Comparison of ENCODE assay signal across 11 cellular contexts in genomic region chr22:23961084-23961483, GRCh38. TPM values are rescaled to one million over a fixed set of nuclear protein-coding genes. Genes with fewer than 3 reads are reported as not detected.
DNase-seq lines count a peak whose midpoint lies in the region; ATAC-seq and TF ChIP-seq lines count a peak whose summit lies in the region.
"Not testable (repeated sequence)": the region's sequence is repeated elsewhere in the genome, so short reads cannot be mapped to it uniquely, and the experiment has no call there.
"Had no signal": no experiment of that assay in that cellular context is flagged by ENCODE, and none has a peak within 500 bp of the region (broad histone marks: within the 10 kb centered on the region; RNA-seq: fewer than 3 reads in every experiment).

A gene with protein sequence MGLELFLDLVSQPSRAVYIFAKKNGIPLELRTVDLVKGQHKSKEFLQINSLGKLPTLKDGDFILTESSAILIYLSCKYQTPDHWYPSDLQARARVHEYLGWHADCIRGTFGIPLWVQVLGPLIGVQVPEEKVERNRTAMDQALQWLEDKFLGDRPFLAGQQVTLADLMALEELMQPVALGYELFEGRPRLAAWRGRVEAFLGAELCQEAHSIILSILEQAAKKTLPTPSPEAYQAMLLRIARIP (minus strand): TSS chr22:23961195. CDS start chr22:23961131, 64 bp downstream.

- in situ Hi-C loops in brain microvascular endothelial cell (cut with HindIII; ENCODE audit: low pct_ligation_motif_present, low sequenced_read_pairs) = not testable (repeated sequence)

- not testable (repeated sequence) for H3K27me3 Mint-ChIP-seq in HFFc6 (ENCODE audit: insufficient read depth); naive thymus-derived CD4-positive, alpha-beta T cell

- H3K27ac Mint-ChIP-seq in HFFc6; naive thymus-derived CD4-positive, alpha-beta T cell: not testable (repeated sequence)

- TF ChIP-seq EP300 in gastroesophageal sphincter (IDR thresholded peaks at IDR 0.05); suprapubic skin (IDR thresholded peaks at IDR 0.05): not testable (repeated sequence)

- not testable (repeated sequence) for H3K36me3 ChIP-seq in SJSA1; brain microvascular endothelial cell (replicated peaks); gastroesophageal sphincter; iPS-20b (ENCODE audit: insufficient read depth, low read depth, low read length); naive thymus-derived CD4-positive, alpha-beta T cell (ENCODE audit: control insufficient read depth in 2 of 3, insufficient read depth in 3 of 3, low read length in 3 of 3); suprapubic skin

- intact Hi-C loops in naive thymus-derived CD4-positive, alpha-beta T cell (cut with micrococcal nuclease) = not testable (repeated sequence)

- WGBS in gastroesophageal sphincter (ENCODE audit: low coverage in 1 of 2), 2 donors = no CpG with 5 or more reads among the region's 28 CpGs
- no CpG with 5 or more reads among the region's 28 CpGs for WGBS in suprapubic skin

- not testable (repeated sequence) for H3K4me1 ChIP-seq in SJSA1 (replicated peaks); iPS-20b (ENCODE audit: insufficient read depth, low read length); naive thymus-derived CD4-positive, alpha-beta T cell (ENCODE audit: control insufficient read depth in 2 of 2, insufficient read depth in 2 of 2, low read length in 2 of 2); suprapubic skin
- H3K4me1 ChIP-seq in gastroesophageal sphincter = peaks cover 0 to 12% (median 0%) of the 10 kb centered on the region in 3 donors

- ATAC-seq in gastroesophageal sphincter = peak; percentile 95
- peak; percentile 28 for ATAC-seq in naive thymus-derived CD4-positive, alpha-beta T cell

- TF ChIP-seq POLR2A in gastroesophageal sphincter (IDR thresholded peaks at IDR 0.05); suprapubic skin (IDR thresholded peaks at IDR 0.05): not testable (repeated sequence)

- H3K36me3 Mint-ChIP-seq in HFFc6 (ENCODE audit: low read depth); naive thymus-derived CD4-positive, alpha-beta T cell: not testable (repeated sequence)

- not testable (repeated sequence) for H3K27ac ChIP-seq in SJSA1; brain microvascular endothelial cell; iPS-20b (ENCODE audit: low read length); naive thymus-derived CD4-positive, alpha-beta T cell (ENCODE audit: low read depth, low read length); suprapubic skin
- H3K27ac ChIP-seq in gastroesophageal sphincter = peak within 1 kb of the TSS in 1 of 4 donors; percentile 54

- TF ChIP-seq CTCF in AG04449 (IDR thresholded peaks at IDR 0.05; ENCODE audit: insufficient read depth, low read length, missing control alignments); HFFc6 (IDR thresholded peaks at IDR 0.05); brain microvascular endothelial cell (IDR thresholded peaks at IDR 0.05; ENCODE audit: low read depth, low read length, missing control alignments); gastroesophageal sphincter (IDR thresholded peaks at IDR 0.05); suprapubic skin (IDR thresholded peaks at IDR 0.05): not testable (repeated sequence)

- H3K9me3 ChIP-seq in SJSA1 (replicated peaks); gastroesophageal sphincter; iPS-20b (ENCODE audit: insufficient read depth, low read depth, low read length); naive thymus-derived CD4-positive, alpha-beta T cell (ENCODE audit: control insufficient read depth in 2 of 3, low read length in 3 of 3); suprapubic skin: not testable (repeated sequence)

- not testable (repeated sequence) for H3K9ac ChIP-seq in iPS-20b (ENCODE audit: low read depth, low read length)

- DNase-seq in AG04449 (ENCODE audit: low read depth, low spot score); HFFc6; SJSA1 (ENCODE audit: low read depth in 1 of 2, low spot score in 2 of 2); brain microvascular endothelial cell; naive thymus-derived CD4-positive, alpha-beta T cell; suprapubic skin (ENCODE audit: low spot score in 2 of 2): not testable (repeated sequence)

- not testable (repeated sequence) for H3K9me3 Mint-ChIP-seq in HFFc6; naive thymus-derived CD4-positive, alpha-beta T cell

- peak within 1 kb of the TSS; percentile 46 for H3K4me3 ChIP-seq in AG04449 (ENCODE audit: low read depth, low read length)
- not testable (repeated sequence) for H3K4me3 ChIP-seq in SJSA1; naive thymus-derived CD4-positive, alpha-beta T cell (ENCODE audit: low read length)
- peak within 1 kb of the TSS; percentile 27 for H3K4me3 ChIP-seq in brain microvascular endothelial cell (ENCODE audit: low read depth, low read length)
- H3K4me3 ChIP-seq in gastroesophageal sphincter = peak within 1 kb of the TSS in 1 of 2 donors; percentile 40
- peak within 1 kb of the TSS; percentile 40; the same call in 1 of the 2 replicates for H3K4me3 ChIP-seq in iPS-20b (ENCODE audit: low read length)
- peak within 1 kb of the TSS; percentile 23 for H3K4me3 ChIP-seq in suprapubic skin

- POLR2A ChIA-PET in AG04449 (lab: Yijun Ruan, JAX); naive thymus-derived CD4-positive, alpha-beta T cell (lab: Charles Lee): not testable (repeated sequence)

- not testable (repeated sequence) for H3K27me3 ChIP-seq in SJSA1 (replicated peaks); brain microvascular endothelial cell (replicated peaks); gastroesophageal sphincter; iPS-20b (ENCODE audit: insufficient read depth, low read length); naive thymus-derived CD4-positive, alpha-beta T cell (ENCODE audit: control insufficient read depth in 2 of 2, insufficient read depth in 2 of 2, low read length in 2 of 2); suprapubic skin

- CTCF ChIA-PET in AG04449 (lab: Yijun Ruan, JAX); naive thymus-derived CD4-positive, alpha-beta T cell (lab: Charles Lee): not testable (repeated sequence)

- peak within 1 kb of the TSS; percentile 70 for H3K4me3 Mint-ChIP-seq in HFFc6
- H3K4me3 Mint-ChIP-seq in naive thymus-derived CD4-positive, alpha-beta T cell = not testable (repeated sequence)

- H3K4me1 Mint-ChIP-seq in HFFc6 (ENCODE audit: low read depth); naive thymus-derived CD4-positive, alpha-beta T cell: not testable (repeated sequence)

RNA-seq across cellular contexts. Expression of the gene that starts here (rescaled TPM):
- total RNA-seq in HFFc6 (2021; fragmentation: NEBNext Ultra II Directional; extraction: Animal tissue kit (Norgen Biotek cat#: 25700)) = 10 to 100 TPM; 31.4 to 39.2 (median 34.1) TPM
- total RNA-seq in SJSA1 (2014; rRNA removed; shearing (Covaris generic)) = 17.0 and 17.8 TPM in 2 replicates
- 10 to 100 TPM in 2 of 4 donors, not detected in 2; 10.8 to 12.3 TPM for total RNA-seq in gastroesophageal sphincter
- total RNA-seq in naive thymus-derived CD4-positive, alpha-beta T cell = not detected
- not detected for polyA plus RNA-seq in naive thymus-derived CD4-positive, alpha-beta T cell
- total RNA-seq in suprapubic skin = 10 to 100 TPM in 1 of 4 donors, 1 to 10 TPM in 3; 3.2 to 13.5 (median 6.7) TPM
- total RNA-seq: activated CD4-positive, alpha-beta T cell treated with anti-CD3 and anti-CD28 coated beads, Interleukin-2, amount 10 ng/mL, durations not matched to agents 24 days and 14 days; activated naive CD4-positive, alpha-beta T cell treated with anti-CD3 and anti-CD28 coated beads for 36 hours; G401 had no signal

Comparison
In these comparisons a context has a peak if more than half of its experiments do, and no peak if none do; other contexts are left out.
1. Peak in ATAC-seq in naive thymus-derived CD4-positive, alpha-beta T cell; RNA of the gene not detected or under 1 TPM.